ENCODE assay signal across 17 cellular contexts in genomic region chr1:203395746-203396145, GRCh38. TPM values are rescaled to one million over a fixed set of nuclear protein-coding genes. Genes with fewer than 3 reads are reported as not detected.
"Had no signal": no experiment of that assay in that cellular context is flagged by ENCODE, and none has a peak within 500 bp of the region (broad histone marks: within the 10 kb centered on the region; RNA-seq: fewer than 3 reads in every experiment).

No MANE protein-coding gene starts in this region.

- H3K9me3 ChIP-seq: left lung, tibial nerve had no signal

- H3K36me3 ChIP-seq: left lung, tibial nerve had no signal

- DNase-seq: activated B cell treated with CpG ODN at 0.5 μM for 24 hours; activated CD4-positive, alpha-beta T cell treated with anti-CD3 and anti-CD28 coated beads for 48 hours; activated CD8-positive, alpha-beta memory T cell treated with anti-CD3 and anti-CD28 coated beads, Interleukin-2, amount 50 U/mL, for 4 hours; activated CD8-positive, alpha-beta T cell treated with anti-CD3 and anti-CD28 coated beads, Interleukin-2, amount 10 ng/mL, durations not matched to agents 7 days and 5 days; activated gamma-delta T cell; activated naive CD8-positive, alpha-beta T cell treated with anti-CD3 and anti-CD28 coated beads for 36 hours; activated T-cell treated with anti-CD3 and anti-CD28 coated beads, Interleukin-2, amount 50 U/mL, for 48 hours; anterior cingulate cortex; effector memory CD4-positive, alpha-beta T cell; left lung; mammary epithelial cell; naive thymus-derived CD4-positive, alpha-beta T cell; stimulated activated CD4-positive, alpha-beta T cell treated with anti-CD3 and anti-CD28 coated beads, Interleukin-4, amount 100 ng/mL, for 1 hour; stimulated activated naive B cell treated with anti-CD40 and anti-IgM and Interleukin-4, amounts not matched to agents 10 μg/mL and 1 μg/mL and 100 μg/mL, for 72 hours had no signal

- H3K4me1 ChIP-seq: left lung, tibial nerve had no signal

- H3K4me3 ChIP-seq: left lung had no signal

- H3K27me3 ChIP-seq: tibial nerve had no signal

- ATAC-seq: activated CD8-positive, alpha-beta T cell treated with anti-CD3 and anti-CD28 coated beads, Interleukin-2, amount 10 ng/mL, durations not matched to agents 7 days and 5 days; left lung; naive thymus-derived CD4-positive, alpha-beta T cell had no signal

RNA-seq across cellular contexts. Expression of gene FMOD, which starts 44.8 kb away (rescaled TPM):
- total RNA-seq: activated B cell treated with CpG ODN at 0.5 μM for 24 hours; activated CD8-positive, alpha-beta T cell treated with anti-CD3 and anti-CD28 coated beads, Interleukin-2, amount 10 ng/mL, durations not matched to agents 7 days and 5 days; mononuclear cell; naive thymus-derived CD4-positive, alpha-beta T cell; T-helper 2 cell treated with Interferon-gamma antibody and Interleukin-4, amounts not matched to agents 100 ng/mL and 5 ng/mL, for 36 hours had no signal
- polyA plus RNA-seq: mammary epithelial cell; naive thymus-derived CD4-positive, alpha-beta T cell had no signal
